Comparison of ENCODE assay signal across 14 cellular contexts in the genomic region with DNA sequence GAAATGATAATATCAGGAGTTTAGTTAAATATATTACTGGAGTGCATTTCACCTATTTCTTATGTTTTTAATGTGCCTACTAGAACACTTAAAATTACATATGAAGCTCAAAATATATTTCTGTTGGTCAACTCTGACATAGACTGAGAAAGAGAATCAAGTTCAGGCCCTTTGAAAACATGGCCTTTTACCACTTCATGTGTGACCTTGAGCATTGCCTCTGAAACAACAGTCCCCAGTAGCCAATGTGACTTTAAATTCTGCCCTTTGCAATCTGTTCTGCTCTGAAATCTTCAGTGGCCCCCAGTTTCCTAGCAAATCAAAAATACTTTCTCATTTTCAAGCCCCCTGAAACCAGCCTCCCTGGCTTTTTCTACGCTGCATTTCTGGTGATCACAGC.
"Had no signal": no experiment of that assay in that cellular context is flagged by ENCODE, and none has a peak within 500 bp of the region (broad histone marks: within the 10 kb centered on the region; RNA-seq: fewer than 3 reads in every experiment).

No MANE protein-coding gene starts in this region.

- H3K9me3 Mint-ChIP-seq: activated CD4-positive, alpha-beta T cell treated with anti-CD3 and anti-CD28 coated beads, Interleukin-2, amount 10 ng/mL, durations not matched to agents 24 days and 14 days; activated T-helper 2 cell treated with anti-CD3 and anti-CD28 coated beads, Interferon-gamma antibody, Interleukin-2, Interleukin-4, amounts not matched to agents 10 μg/mL and 5 μg/mL and 100 μg/mL, durations not matched to agents 14 hours and 24 hours and 36 hours; effector memory CD8-positive, alpha-beta T cell; nephron had no signal

- FAIRE-seq: bronchial epithelial cell had no signal

- H3K4me3 Mint-ChIP-seq: activated CD4-positive, alpha-beta T cell treated with anti-CD3 and anti-CD28 coated beads, Interleukin-2, amount 10 ng/mL, durations not matched to agents 24 days and 14 days; effector memory CD8-positive, alpha-beta T cell; nephron had no signal

- H3K27ac ChIP-seq: coronary artery, transverse colon had no signal

- H3K9me3 ChIP-seq: SK-N-SH, transverse colon had no signal

- H3K4me2 ChIP-seq: SK-N-SH had no signal

- ATAC-seq: effector memory CD8-positive, alpha-beta T cell had no signal

- H3K27me3 ChIP-seq: transverse colon had no signal

- H3K27ac Mint-ChIP-seq: activated CD4-positive, alpha-beta T cell treated with anti-CD3 and anti-CD28 coated beads, Interleukin-2, amount 10 ng/mL, durations not matched to agents 24 days and 14 days; activated T-helper 2 cell treated with anti-CD3 and anti-CD28 coated beads, Interferon-gamma antibody, Interleukin-2, Interleukin-4, amounts not matched to agents 10 μg/mL and 5 μg/mL and 100 μg/mL, durations not matched to agents 14 hours and 24 hours and 36 hours; effector memory CD8-positive, alpha-beta T cell had no signal

- H3K9ac ChIP-seq: SK-N-SH had no signal

- H3K4me3 ChIP-seq: coronary artery, transverse colon had no signal

- DNase-seq: activated CD4-positive, alpha-beta T cell treated with anti-CD3 and anti-CD28 coated beads, Interleukin-2, amount 10 ng/mL, durations not matched to agents 24 days and 14 days; activated naive CD4-positive, alpha-beta T cell treated with anti-CD3 and anti-CD28 coated beads, Interleukin-2, amount 50 U/mL, for 16 hours; aorta; effector memory CD8-positive, alpha-beta T cell; mesendoderm; SK-N-SH; stimulated activated CD4-positive, alpha-beta T cell treated with anti-CD3 and anti-CD28 coated beads, Interleukin-15, amount 100 ng/mL, for 24 hours; stimulated activated CD4-positive, alpha-beta T cell treated with anti-CD3 and anti-CD28 coated beads, Interleukin-4, amount 100 ng/mL, for 4 hours; T-helper 1 cell; transverse colon had no signal

- H3K27me3 Mint-ChIP-seq: activated CD4-positive, alpha-beta T cell treated with anti-CD3 and anti-CD28 coated beads, Interleukin-2, amount 10 ng/mL, durations not matched to agents 24 days and 14 days; effector memory CD8-positive, alpha-beta T cell had no signal
